ENCODE assay signal across 11 cellular contexts in genomic region chr1:121483961-121484424, GRCh38.
A peak's percentile ranks its signal among the peaks of the same experiment; 100 is the strongest.
DNase-seq lines count a peak whose midpoint lies in the region; ATAC-seq and TF ChIP-seq lines count a peak whose summit lies in the region.
"Had no signal": no experiment of that assay in that cellular context is flagged by ENCODE, and none has a peak within 500 bp of the region (broad histone marks: within the 10 kb centered on the region; RNA-seq: fewer than 3 reads in every experiment).

No MANE protein-coding gene starts in this region.

- peak overlapping the region; percentile 99 for H3K27ac Mint-ChIP-seq in activated T-cell treated with anti-CD3 and anti-CD28 coated beads, Interleukin-2, amount 50 U/mL, for 72 hours

- TF ChIP-seq CTCF in lower leg skin (IDR thresholded peaks at IDR 0.05) = no peak
- no peak for TF ChIP-seq CTCF in GM20000 (IDR thresholded peaks at IDR 0.05; ENCODE audit: extremely low read depth, missing control alignments)

- DNase-seq in activated T-cell treated with anti-CD3 and anti-CD28 coated beads, Interleukin-2, amount 50 U/mL, for 72 hours = peak; percentile 5 to 28
- DNase-seq in activated T-cell treated with anti-CD3 and anti-CD28 coated beads, Interleukin-2, amount 50 U/mL, for 1 hour = no peak
- DNase-seq in RKO (ENCODE audit: low spot score) = peak; percentile 68
- DNase-seq in erythroblast (lab: John Stamatoyannopoulos, UW) = peak; percentile 1 to 34
- DNase-seq in stimulated activated naive CD8-positive, alpha-beta T cell treated with anti-CD3 and anti-CD28 coated beads, Interleukin-15, Interleukin-2, amounts not matched to agents 100 U/mL and 50 U/mL, for 24 hours = no peak
- DNase-seq in NCI-H2081 (lab: John Stamatoyannopoulos, UW) = no peak
- no peak for DNase-seq in lower leg skin (ENCODE audit: low spot score in 2 of 2)
- DNase-seq in GM20000 (ENCODE audit: low spot score) = no peak
- DNase-seq: NCI-H1105 treated with DMSO at 0.1 percent for 48 hours, retina had no signal

- TF ChIP-seq POLR2A in erythroblast (IDR thresholded peaks at IDR 0.05; ENCODE audit: low read length) (no peak), lower leg skin (IDR thresholded peaks at IDR 0.05) (no peak)

- H3K4me3 ChIP-seq in lower leg skin (ENCODE audit: low read depth, poor library complexity, severe bottlenecking) = no peak overlapping the region
- H3K4me3 ChIP-seq: ascending aorta had no signal

- peak; percentile 65 to 77 for ATAC-seq in activated T-cell treated with anti-CD3 and anti-CD28 coated beads, Interleukin-2, amount 50 U/mL, for 72 hours (replicated peaks in 1 of 2)
- peak; percentile 43 for ATAC-seq in stimulated activated naive CD8-positive, alpha-beta T cell treated with anti-CD3 and anti-CD28 coated beads, Interleukin-15, Interleukin-2, amounts not matched to agents 100 U/mL and 50 U/mL, for 24 hours

- H3K4me3 Mint-ChIP-seq in activated T-cell treated with anti-CD3 and anti-CD28 coated beads, Interleukin-2, amount 50 U/mL, for 72 hours = peak overlapping the region in 1 of 2 donors; percentile 40

- H3K9me3 Mint-ChIP-seq in activated T-cell treated with anti-CD3 and anti-CD28 coated beads, Interleukin-2, amount 50 U/mL, for 72 hours = peaks cover 4 to 17% of the 10 kb centered on the region in 2 donors

- peaks cover 27% of the 10 kb centered on the region for H3K4me1 Mint-ChIP-seq in activated T-cell treated with anti-CD3 and anti-CD28 coated beads, Interleukin-2, amount 50 U/mL, for 72 hours (ENCODE audit: low read depth)

- peaks cover 12 to 34% of the 10 kb centered on the region in 2 donors for H3K36me3 Mint-ChIP-seq in activated T-cell treated with anti-CD3 and anti-CD28 coated beads, Interleukin-2, amount 50 U/mL, for 72 hours (ENCODE audit: insufficient read depth in 2 of 2)

- no peaks in the 10 kb centered on the region for H3K27me3 Mint-ChIP-seq in activated T-cell treated with anti-CD3 and anti-CD28 coated beads, Interleukin-2, amount 50 U/mL, for 72 hours (ENCODE audit: low read depth)

- intact Hi-C loops in lower leg skin (cut with DNase I; ENCODE audit: low total_unique reads) = no loop called here

Comparison
In these comparisons a context has a peak if more than half of its experiments do, and no peak if none do; other contexts are left out.
1. DNase-seq: peak in activated T-cell treated with anti-CD3 and anti-CD28 coated beads, Interleukin-2, amount 50 U/mL, for 72 hours (2 of 2), RKO (single experiment) and erythroblast (2 of 2); none in activated T-cell treated with anti-CD3 and anti-CD28 coated beads, Interleukin-2, amount 50 U/mL, for 1 hour (single experiment), stimulated activated naive CD8-positive, alpha-beta T cell treated with anti-CD3 and anti-CD28 coated beads, Interleukin-15, Interleukin-2, amounts not matched to agents 100 U/mL and 50 U/mL, for 24 hours (single experiment), NCI-H2081 (0 of 2), lower leg skin (0 of 2) and GM20000 (single experiment).